Comparison of ENCODE assay signal across 8 cellular contexts in genomic region chr11:122717264-122717867, GRCh38.
DNase-seq lines count a peak whose midpoint lies in the region; ATAC-seq and TF ChIP-seq lines count a peak whose summit lies in the region.

No MANE protein-coding gene starts in this region.

- H3K18ac ChIP-seq in H9 (ENCODE audit: insufficient read length, low read depth, low read length), result no peak overlapping the region

- no CpG with 5 or more reads among the region's 9 CpGs for WGBS in H9 (ENCODE audit: extremely low coverage, insufficient read length, low lambda C conversion rate)

- H3K4me1 Mint-ChIP-seq in activated T-helper 1 cell treated with anti-CD3 and anti-CD28 coated beads, Interleukin-12 subunit alpha, Interleukin-12 subunit beta, Interleukin-2, Interleukin-4 antibody, amounts not matched to agents 30 ng/mL and 10 ng/mL and 1 ng/mL, durations not matched to agents 14 hours and 24 hours and 36 hours (ENCODE audit: low read depth), result peaks cover 33% of the 10 kb centered on the region
- H3K4me1 Mint-ChIP-seq in H9 (peaks cover 7 to 11% of the 10 kb centered on the region in 2 experiments), chondrocyte (ENCODE audit: low read depth) (peaks cover 41% of the 10 kb centered on the region)

- no peaks in the 10 kb centered on the region for H3K4me1 ChIP-seq in H9 (ENCODE audit: insufficient read depth, low read length)

- H3K36me3 Mint-ChIP-seq in activated T-helper 1 cell treated with anti-CD3 and anti-CD28 coated beads, Interleukin-12 subunit alpha, Interleukin-12 subunit beta, Interleukin-2, Interleukin-4 antibody, amounts not matched to agents 30 ng/mL and 10 ng/mL and 1 ng/mL, durations not matched to agents 14 hours and 24 hours and 36 hours (ENCODE audit: low read depth), result peaks cover 4% of the 10 kb centered on the region
- H3K36me3 Mint-ChIP-seq in H9 (ENCODE audit: insufficient read depth in 1 of 3, low read depth in 3 of 3) (no peaks in the 10 kb centered on the region), chondrocyte (ENCODE audit: low read depth) (no peaks in the 10 kb centered on the region)

- H3K4me2 ChIP-seq in H9 (ENCODE audit: insufficient read depth, insufficient read length, low read length), result no peak overlapping the region

- H3K9me3 ChIP-seq in H9 (ENCODE audit: control insufficient read depth, low read depth, low read length), result no peaks in the 10 kb centered on the region

- H3K14ac ChIP-seq in H9 (ENCODE audit: insufficient read depth, low read length), result no peak overlapping the region

- H3K27ac Mint-ChIP-seq in activated T-helper 1 cell treated with anti-CD3 and anti-CD28 coated beads, Interleukin-12 subunit alpha, Interleukin-12 subunit beta, Interleukin-2, Interleukin-4 antibody, amounts not matched to agents 30 ng/mL and 10 ng/mL and 1 ng/mL, durations not matched to agents 14 hours and 24 hours and 36 hours, result no peak overlapping the region
- H3K27ac Mint-ChIP-seq in H9 (peak overlapping the region in 1 of 3 experiments; percentile 36; a peak in 2 of 7 replicates), chondrocyte (ENCODE audit: unreplicated experiment) (no peak overlapping the region)

- intact Hi-C loops in activated T-helper 1 cell treated with anti-CD3 and anti-CD28 coated beads, Interleukin-12 subunit alpha, Interleukin-12 subunit beta, Interleukin-2, Interleukin-4 antibody, amounts not matched to agents 30 ng/mL and 10 ng/mL and 1 ng/mL, durations not matched to agents 14 hours and 24 hours and 36 hours (cut with micrococcal nuclease), result no loop called here

- no peak overlapping the region for H2AK5ac ChIP-seq in H9 (ENCODE audit: insufficient read length, low read length)

- H3K27ac ChIP-seq in H9 (ENCODE audit: insufficient read length, low read depth, low read length), result no peak overlapping the region

- no peak overlapping the region for H3K56ac ChIP-seq in H9 (ENCODE audit: insufficient read length, low read depth, low read length)

- H4K8ac ChIP-seq in H9 (replicated peaks; ENCODE audit: insufficient read length, low read depth, low read length), result no peak overlapping the region

- no peak overlapping the region for H3K9ac ChIP-seq in H9 (ENCODE audit: extremely low read depth, insufficient read length, low read length)

- no peak overlapping the region for H2BK20ac ChIP-seq in H9 (ENCODE audit: low read depth, low read length, poor library complexity, severe bottlenecking)

- no peaks in the 10 kb centered on the region for H3K79me2 ChIP-seq in H9 (ENCODE audit: insufficient read depth, low read length)

- H3K4me3 Mint-ChIP-seq in activated T-helper 1 cell treated with anti-CD3 and anti-CD28 coated beads, Interleukin-12 subunit alpha, Interleukin-12 subunit beta, Interleukin-2, Interleukin-4 antibody, amounts not matched to agents 30 ng/mL and 10 ng/mL and 1 ng/mL, durations not matched to agents 14 hours and 24 hours and 36 hours, result no peak overlapping the region
- no peak overlapping the region for H3K4me3 Mint-ChIP-seq in H9
- H3K4me3 Mint-ChIP-seq in chondrocyte (ENCODE audit: unreplicated experiment), result no peak overlapping the region

- no peaks in the 10 kb centered on the region for H3K23me2 ChIP-seq in H9 (ENCODE audit: insufficient read length, low read depth, low read length, poor library complexity, severe bottlenecking)

- H3K4ac ChIP-seq in H9 (ENCODE audit: low read depth, low read length), result no peak overlapping the region

- H4K20me1 ChIP-seq in H9 (ENCODE audit: control insufficient read depth, insufficient read depth, insufficient read length), result no peaks in the 10 kb centered on the region

- no peaks in the 10 kb centered on the region for H3K79me1 ChIP-seq in H9 (ENCODE audit: insufficient read depth, low read depth, low read length, poor library complexity, severe bottlenecking)

- H3T11ph ChIP-seq in H9 (ENCODE audit: low read length), result no peak overlapping the region

- no peak for TF ChIP-seq CTCF in H9 (conservative IDR thresholded peaks at IDR 0.05)
- no peak for TF ChIP-seq CTCF in chondrocyte (IDR thresholded peaks at IDR 0.05)

- ATAC-seq in GM19438 (IDR thresholded peaks at IDR 0.05; ENCODE audit: low read depth, unreplicated experiment) (peak; percentile 92), HG03432 (IDR thresholded peaks at IDR 0.05; ENCODE audit: unreplicated experiment) (peak; percentile 83)
- peak; percentile 84 for ATAC-seq in stimulated activated naive CD8-positive, alpha-beta T cell treated with anti-CD3 and anti-CD28 coated beads, Interleukin-15, Interleukin-2, amounts not matched to agents 100 U/mL and 50 U/mL, for 24 hours

- peak; percentile 99 for DNase-seq in CMK (ENCODE audit: low read depth)
- DNase-seq in activated T-helper 1 cell treated with anti-CD3 and anti-CD28 coated beads, Interleukin-12 subunit alpha, Interleukin-12 subunit beta, Interleukin-2, Interleukin-4 antibody, amounts not matched to agents 30 ng/mL and 10 ng/mL and 1 ng/mL, durations not matched to agents 14 hours and 24 hours and 36 hours (ENCODE audit: low spot score), result peak; percentile 12
- DNase-seq in stimulated activated naive CD8-positive, alpha-beta T cell treated with anti-CD3 and anti-CD28 coated beads, Interleukin-15, Interleukin-2, amounts not matched to agents 100 U/mL and 50 U/mL, for 24 hours, result peak; percentile 76
- DNase-seq in H9, result no peak
- DNase-seq in NCI-H2196 treated with DMSO at 0.1 percent for 48 hours (lab: John Stamatoyannopoulos, UW; ENCODE audit: unreplicated experiment), result no peak
- DNase-seq in chondrocyte (ENCODE audit: low spot score), result no peak

- H4K91ac ChIP-seq in H9 (ENCODE audit: insufficient read length, low read depth, low read length), result no peak overlapping the region

- no peaks in the 10 kb centered on the region for H3K9me3 Mint-ChIP-seq in activated T-helper 1 cell treated with anti-CD3 and anti-CD28 coated beads, Interleukin-12 subunit alpha, Interleukin-12 subunit beta, Interleukin-2, Interleukin-4 antibody, amounts not matched to agents 30 ng/mL and 10 ng/mL and 1 ng/mL, durations not matched to agents 14 hours and 24 hours and 36 hours
- H3K9me3 Mint-ChIP-seq in H9 (no peaks in the 10 kb centered on the region), chondrocyte (ENCODE audit: low read depth) (no peaks in the 10 kb centered on the region)

- no peaks in the 10 kb centered on the region for H3K27me3 ChIP-seq in H9 (ENCODE audit: insufficient read depth, low read length)

- no peak overlapping the region for H2BK120ac ChIP-seq in H9 (ENCODE audit: low read depth, low read length, poor library complexity, severe bottlenecking)

- no peak overlapping the region for H4K5ac ChIP-seq in H9 (ENCODE audit: insufficient read length, low read depth, low read length)

- no peak overlapping the region for H3K23ac ChIP-seq in H9 (ENCODE audit: insufficient read length, low read depth, low read length)

- peaks cover 15% of the 10 kb centered on the region for H3K27me3 Mint-ChIP-seq in activated T-helper 1 cell treated with anti-CD3 and anti-CD28 coated beads, Interleukin-12 subunit alpha, Interleukin-12 subunit beta, Interleukin-2, Interleukin-4 antibody, amounts not matched to agents 30 ng/mL and 10 ng/mL and 1 ng/mL, durations not matched to agents 14 hours and 24 hours and 36 hours (ENCODE audit: insufficient read depth)
- H3K27me3 Mint-ChIP-seq in H9 (ENCODE audit: low read depth), result peaks cover 4% of the 10 kb centered on the region
- H3K27me3 Mint-ChIP-seq in chondrocyte (ENCODE audit: low read depth), result no peaks in the 10 kb centered on the region

- no peak overlapping the region for H2AFZ ChIP-seq in H9 (ENCODE audit: low read length)

- no peak overlapping the region for H2BK15ac ChIP-seq in H9 (ENCODE audit: low read depth, low read length)

- H2BK5ac ChIP-seq in H9 (ENCODE audit: insufficient read length, low read length), result no peak overlapping the region

- H2BK12ac ChIP-seq in H9 (ENCODE audit: insufficient read length, low read depth, low read length), result no peak overlapping the region

Comparison
In these comparisons a context has a peak if more than half of its experiments do, and no peak if none do; other contexts are left out.
1. DNase-seq: peak in CMK (single experiment), activated T-helper 1 cell treated with anti-CD3 and anti-CD28 coated beads, Interleukin-12 subunit alpha, Interleukin-12 subunit beta, Interleukin-2, Interleukin-4 antibody, amounts not matched to agents 30 ng/mL and 10 ng/mL and 1 ng/mL, durations not matched to agents 14 hours and 24 hours and 36 hours (single experiment) and stimulated activated naive CD8-positive, alpha-beta T cell treated with anti-CD3 and anti-CD28 coated beads, Interleukin-15, Interleukin-2, amounts not matched to agents 100 U/mL and 50 U/mL, for 24 hours (single experiment); none in H9 (single experiment), NCI-H2196 treated with DMSO at 0.1 percent for 48 hours (single experiment) and chondrocyte (single experiment).
2. Peak in every context shown above with its lines, with median percentiles within 50 percentile points of each other: ATAC-seq.